ENCODE assay signal across 8 cellular contexts in the genomic region with DNA sequence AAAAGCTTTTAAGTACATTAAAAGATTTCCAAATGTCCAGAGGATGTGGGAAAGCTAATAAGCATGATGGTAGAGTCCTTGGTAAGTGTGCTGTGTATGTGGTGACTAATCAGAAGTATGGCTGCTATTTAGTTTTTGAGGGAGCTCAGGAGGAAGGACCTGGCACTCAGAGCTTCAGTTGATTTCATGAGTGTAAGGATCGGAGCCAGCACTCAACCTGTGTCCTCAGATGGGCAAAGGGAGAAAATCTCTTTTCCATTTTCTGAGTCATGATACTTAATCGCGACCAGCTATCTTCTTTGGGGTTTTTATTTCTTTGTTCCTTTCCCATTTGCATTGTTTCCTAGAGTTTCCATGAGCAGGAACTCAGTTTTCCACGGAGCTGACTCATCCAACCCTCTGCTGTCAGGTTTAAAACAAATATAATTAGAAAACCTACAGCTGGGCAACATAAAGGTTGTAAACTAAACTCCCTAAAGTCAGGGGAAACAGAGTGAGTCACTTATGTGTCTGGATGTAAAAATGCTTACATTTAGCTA.
DNase-seq lines count a peak whose midpoint lies in the region; ATAC-seq and TF ChIP-seq lines count a peak whose summit lies in the region.
"Had no signal": no experiment of that assay in that cellular context is flagged by ENCODE, and none has a peak within 500 bp of the region (broad histone marks: within the 10 kb centered on the region; RNA-seq: fewer than 3 reads in every experiment).

No MANE protein-coding gene starts in this region.

- ATAC-seq in upper lobe of left lung (ENCODE audit: low FRiP score in 2 of 2) (no peak), HG02870 (IDR thresholded peaks at IDR 0.05; ENCODE audit: unreplicated experiment) (no peak)

- no peak overlapping the region for H3K9ac ChIP-seq in GM23248

- peaks cover 17% of the 10 kb centered on the region; the same call in 1 of the 2 replicates for H3F3A ChIP-seq in GM23248 (ENCODE audit: insufficient read depth)

- H3K9me2 ChIP-seq in GM23248 (ENCODE audit: insufficient read depth): no peaks in the 10 kb centered on the region

- no peaks in the 10 kb centered on the region for H3K79me2 ChIP-seq in GM23248 (ENCODE audit: insufficient read depth)

- no peak for TF ChIP-seq EP300 in upper lobe of left lung (IDR thresholded peaks at IDR 0.05)

- no peaks in the 10 kb centered on the region for H3K27me3 ChIP-seq in GM23248 (replicated peaks; ENCODE audit: insufficient read depth)
- H3K27me3 ChIP-seq in esophagus squamous epithelium: no peaks in the 10 kb centered on the region
- no peaks in the 10 kb centered on the region for H3K27me3 ChIP-seq in upper lobe of left lung

- no peak for TF ChIP-seq CTCF in esophagus squamous epithelium (IDR thresholded peaks at IDR 0.05)
- TF ChIP-seq CTCF in retinal pigment epithelial cell (conservative IDR thresholded peaks at IDR 0.05; ENCODE audit: low read depth, low read length): no peak
- no peak for TF ChIP-seq CTCF in upper lobe of left lung (IDR thresholded peaks at IDR 0.05)

- intact Hi-C loops in esophagus squamous epithelium (cut with DNase I): no loop called here

- no peak overlapping the region for H3K4me2 ChIP-seq in GM23248 (ENCODE audit: unreplicated experiment)

- H3K4me3 ChIP-seq in GM23248 (no peak overlapping the region), esophagus squamous epithelium (no peak overlapping the region), retinal pigment epithelial cell (ENCODE audit: low read length) (peak overlapping the region; percentile 17), upper lobe of left lung (no peak overlapping the region)

- TF ChIP-seq POLR2A in esophagus squamous epithelium (IDR thresholded peaks at IDR 0.05) (no peak), upper lobe of left lung (IDR thresholded peaks at IDR 0.05) (no peak)

- no peaks in the 10 kb centered on the region for H4K20me1 ChIP-seq in GM23248 (ENCODE audit: insufficient read depth)

- peak overlapping the region; percentile 32 for H2AFZ ChIP-seq in GM23248

- H3K36me3 ChIP-seq in GM23248 (ENCODE audit: low read depth) (no peaks in the 10 kb centered on the region), esophagus squamous epithelium (peaks cover 0 to 44% (median 3%) of the 10 kb centered on the region in 3 donors), upper lobe of left lung (peaks cover 0 to 24% (median 0%) of the 10 kb centered on the region in 4 donors)

- H3K9me3 ChIP-seq in GM23248 (ENCODE audit: low read depth) (no peaks in the 10 kb centered on the region), esophagus squamous epithelium (no peaks in the 10 kb centered on the region), upper lobe of left lung (no peaks in the 10 kb centered on the region)

- H3K27ac ChIP-seq in GM23248: no peak overlapping the region
- H3K27ac ChIP-seq in esophagus squamous epithelium: peak overlapping the region in 3 of 4 donors; percentile 24 to 55 (median 29)
- H3K27ac ChIP-seq in upper lobe of left lung: no peak overlapping the region

- 68 to 77% methylated on average over 4 of the region's 4 CpGs for WGBS in GM23248 (ENCODE audit: low coverage in 1 of 2, low lambda C conversion rate in 2 of 2, missing lambda C conversion rate in 2 of 2), 2 experiments
- WGBS in esophagus squamous epithelium, 2 donors: 23 to 45% methylated on average over 4 of the region's 4 CpGs
- WGBS in upper lobe of left lung, 2 donors: 90 to 92% methylated on average over 4 of the region's 4 CpGs

- DNase-seq in GM23248 (peak; percentile 42), esophagus squamous epithelium (lab: John Stamatoyannopoulos, UW) (no peak), retinal pigment epithelial cell (ENCODE audit: low read depth) (peak; percentile 61), upper lobe of left lung (no peak)
- no peak for DNase-seq in stimulated activated CD4-positive, alpha-beta T cell treated with anti-CD3 and anti-CD28 coated beads, Interleukin-2, amount 100 ng/mL, for 48 hours
- DNase-seq: activated CD8-positive, alpha-beta memory T cell treated with anti-CD3 and anti-CD28 coated beads, Interleukin-2, amount 50 U/mL, for 4 hours had no signal

- in situ Hi-C loops in GM23248 (cut with MboI): loop anchor here (25.0 kb wide), 1 partner anchor 1022 kb away; no protein-coding TSS in a partner anchor

- H3K4me1 ChIP-seq in GM23248 (ENCODE audit: insufficient read depth): no peaks in the 10 kb centered on the region
- peaks cover 0 to 18% (median 5%) of the 10 kb centered on the region in 3 donors for H3K4me1 ChIP-seq in esophagus squamous epithelium
- H3K4me1 ChIP-seq in upper lobe of left lung: no peaks in the 10 kb centered on the region

TF ChIP-seq in PFSK-1, 5 proteins besides CTCF, POLR2A, EP300 and RAD21:
- TF ChIP-seq TAF1 (IDR thresholded peaks at IDR 0.05; ENCODE audit: borderline replicate concordance, insufficient read depth, low read length): peak; percentile 46; the same call in 1 of the 2 replicates
- peak; percentile 36; the same call in 1 of the 2 replicates for TF ChIP-seq SIN3A (IDR thresholded peaks at IDR 0.05; ENCODE audit: borderline replicate concordance, insufficient read depth, low read length)
- TF ChIP-seq REST (IDR thresholded peaks at IDR 0.05; ENCODE audit: insufficient read depth in 1 of 2, low read depth in 2 of 2, low read length in 2 of 2): no peak
- TF ChIP-seq FOXP2 (optimal IDR thresholded peaks at IDR 0.05; ENCODE audit: borderline replicate concordance, extremely low read depth, extremely low read length, insufficient read depth): no peak
- no peak for TF ChIP-seq POLR2AphosphoS5 (IDR thresholded peaks at IDR 0.05; ENCODE audit: low read depth, low read length)

Comparison
In these comparisons a context has a peak if more than half of its experiments do, and no peak if none do; other contexts are left out.
1. DNase-seq: peak in GM23248 (single experiment) and retinal pigment epithelial cell (single experiment); none in esophagus squamous epithelium (single experiment), upper lobe of left lung (0 of 2) and stimulated activated CD4-positive, alpha-beta T cell treated with anti-CD3 and anti-CD28 coated beads, Interleukin-2, amount 100 ng/mL, for 48 hours (0 of 2).
2. H3K27ac ChIP-seq: peak in esophagus squamous epithelium (3 of 4); none in GM23248 (single experiment) and upper lobe of left lung (0 of 4).